8 cellular contexts compared by ENCODE assay signal in genomic region chr19:42606660-42607351, GRCh38. TPM values are rescaled to one million over a fixed set of nuclear protein-coding genes. Genes with fewer than 3 reads are reported as not detected.
DNase-seq lines count a peak whose midpoint lies in the region; ATAC-seq, FAIRE-seq and TF ChIP-seq lines count a peak whose summit lies in the region.

No MANE protein-coding gene starts in this region.

- TF ChIP-seq EP300 in GM12878 (IDR thresholded peaks at IDR 0.05; ENCODE audit: borderline replicate concordance in 1 of 2, control insufficient read depth in 1 of 2, low read depth in 2 of 2, low read length in 2 of 2), result no peak

- peak; percentile 52 for TF ChIP-seq RAD21 in GM12878 (IDR thresholded peaks at IDR 0.05; ENCODE audit: insufficient read depth, low read depth, low read length)

- H3K4me3 ChIP-seq in GM12878 (no peak overlapping the region), kidney (ENCODE audit: low read length in 2 of 2) (no peak overlapping the region)

- no peak overlapping the region for H2AFZ ChIP-seq in GM12878 (ENCODE audit: control insufficient read depth, low read depth, low read length)

- POLR2A ChIA-PET in GM12878 (lab: Charles Lee), result no interaction called here

- RAD21 ChIA-PET in GM12878 (lab: Charles Lee; ENCODE audit: unreplicated experiment), result no interaction called here

- H3K27ac ChIP-seq in GM12878 (ENCODE audit: control insufficient read depth, insufficient read depth) (no peak overlapping the region), kidney (ENCODE audit: low read depth in 2 of 2, low read length in 2 of 2) (no peak overlapping the region)

- FAIRE-seq in GM12878 (lab: Jason Lieb, UNC) (no peak), kidney (lab: Jason Lieb, UNC) (no peak)

- peak; percentile 80 for ATAC-seq in GM12878
- ATAC-seq in GM18867 (IDR thresholded peaks at IDR 0.05; ENCODE audit: unreplicated experiment), result no peak

- H3K9me3 ChIP-seq in GM12878 (replicated peaks; ENCODE audit: control insufficient read depth, insufficient read depth, low read length) (no peaks in the 10 kb centered on the region), kidney (ENCODE audit: control insufficient read depth in 1 of 2, low read length in 2 of 2) (no peaks in the 10 kb centered on the region)

- 15% methylated on average over 14 of the region's 14 CpGs for WGBS in GM12878 (ENCODE audit: insufficient coverage, insufficient replicate concordance, low lambda C conversion rate, missing lambda C conversion rate)

- H3K36me3 ChIP-seq in GM12878 (ENCODE audit: control insufficient read depth in 2 of 2, insufficient read depth in 2 of 2, low read length in 1 of 2), result no peaks in the 10 kb centered on the region
- H3K36me3 ChIP-seq in kidney (ENCODE audit: control insufficient read depth in 1 of 2, insufficient read depth in 2 of 2, low read length in 2 of 2), result no peaks in the 10 kb centered on the region

- intact Hi-C loops in GM12878 (cut with micrococcal nuclease; ENCODE audit: unreplicated experiment), result no loop called here
- intact Hi-C loops in kidney (cut with DNase I), result no loop called here

- TF ChIP-seq CTCF in LNCAP (IDR thresholded peaks at IDR 0.05) (peak; percentile 66), GM12878 (IDR thresholded peaks at IDR 0.05 in 2 of 3, conservative IDR thresholded peaks at IDR 0.05 in 1 of 3; ENCODE audit: control insufficient read depth in 2 of 3, extremely low read depth in 1 of 3, insufficient read depth in 1 of 3, low read depth in 3 of 3, low read length in 3 of 3) (peak; percentile 69 to 86 (median 82)), kidney (IDR thresholded peaks at IDR 0.05; ENCODE audit: borderline replicate concordance, extremely low read depth, insufficient read depth) (peak; percentile 43)

- in situ Hi-C loops in GM12878 (cut with MboI), result no loop called here

- SMC1A ChIA-PET in GM12878 (lab: Charles Lee; ENCODE audit: uncharacterized antibody, unreplicated experiment), result no interaction called here

- no peak for TF ChIP-seq POLR2A in GM12878 (IDR thresholded peaks at IDR 0.05; ENCODE audit: low read depth, low read length)

- H3K9ac ChIP-seq in GM12878 (ENCODE audit: control insufficient read depth, insufficient read depth, low read length) (no peak overlapping the region), kidney (ENCODE audit: low read length in 2 of 2) (no peak overlapping the region)

- H3K79me2 ChIP-seq in GM12878 (ENCODE audit: control insufficient read depth, insufficient read depth, low read length), result no peaks in the 10 kb centered on the region

- no peaks in the 10 kb centered on the region for H4K20me1 ChIP-seq in GM12878 (ENCODE audit: control insufficient read depth, insufficient read depth)

- no peaks in the 10 kb centered on the region for H3K27me3 ChIP-seq in GM12878 (replicated peaks in 1 of 2; ENCODE audit: control insufficient read depth in 2 of 2, insufficient read depth in 2 of 2, low read length in 1 of 2)

- CTCF ChIA-PET in GM12878 (lab: Yijun Ruan, JAX), result interaction anchor here (0.6 to 1.9 kb wide), 5 partner anchors 11 to 166 kb away, joined by 3 to 5 read pairs (median 3); no protein-coding TSS in a partner anchor

- BruUV-seq in GM12878 (replicated peaks; lab: Mats Ljungman, UMichigan), result no TSS peak

- DNase-seq in ELR (ENCODE audit: low read depth), result peak; percentile 72
- DNase-seq in SW480 (ENCODE audit: low spot score), result peak; percentile 68
- no peak for DNase-seq in GM12878 (ENCODE audit: low read depth, low spot score)
- DNase-seq in kidney, result peak; percentile 25
- peak; percentile 48 for DNase-seq in stimulated activated CD8-positive, alpha-beta memory T cell treated with anti-CD3 and anti-CD28 coated beads, Interleukin-15, amount 100 ng/mL, for 24 hours (ENCODE audit: low read depth)
- DNase-seq in KG1 (lab: John Stamatoyannopoulos, UW), result no peak

- H3K4me1 ChIP-seq in GM12878 (ENCODE audit: control insufficient read depth, insufficient read depth, low read length) (no peaks in the 10 kb centered on the region), kidney (ENCODE audit: control insufficient read depth in 1 of 2, insufficient read depth in 1 of 2, low read depth in 1 of 2, low read length in 2 of 2) (no peaks in the 10 kb centered on the region)

- no peak overlapping the region for H3K4me2 ChIP-seq in GM12878 (ENCODE audit: control insufficient read depth, insufficient read depth)

TF ChIP-seq in GM12878, 131 proteins besides CTCF, POLR2A, EP300 and RAD21:
- TF ChIP-seq USF2 (IDR thresholded peaks at IDR 0.05; ENCODE audit: borderline replicate concordance, low read depth, low read length) (no peak), SMC3 (IDR thresholded peaks at IDR 0.05; ENCODE audit: borderline replicate concordance, low read length) (peak; percentile 15; the same call in 1 of the 2 replicates)

RNA-seq across cellular contexts. Expression of gene CEACAM8, which starts 12.1 kb away (rescaled TPM):
- total RNA-seq in GM12878 (2013; cell fraction: nucleolus; rRNA removed), result not detected in 2 replicates
- not detected in 2 replicates for total RNA-seq in GM12878 (2014; rRNA removed)
- total RNA-seq in GM12878 (2014; rRNA removed; fragmentation: Illumina TruSeq; extraction: Trizol), result not detected in 2 replicates
- not detected in 2 replicates for total RNA-seq in GM12878 (2021)
- polyA plus RNA-seq in GM12878 (2011; ENCODE audit: low read depth), result not detected
- not detected in 2 replicates for polyA plus RNA-seq in GM12878 (2011; rRNA removed)
- not detected in 2 replicates for polyA plus RNA-seq in GM12878 (2011; cell fraction: cytosol; rRNA removed)
- not detected in 2 replicates for polyA plus RNA-seq in GM12878 (2011; cell fraction: nucleus; rRNA removed)
- not detected in 2 replicates for polyA plus RNA-seq in GM12878 (2012)
- polyA plus RNA-seq in GM12878 (2014; fragmentation: Illumina TruSeq; extraction: Trizol), result not detected in 2 replicates
- polyA plus RNA-seq in GM12878 (2014; fragmentation: Nextera tagmentation; extraction: Ambion mirVana), result under 1 TPM in 1 of 2 experiments, not detected in 1; 0.06 TPM
- not detected in 2 replicates for polyA plus RNA-seq in GM12878 (2014; rRNA removed)
- polyA plus RNA-seq in GM12878 (2016; fragmentation: Nextera tagmentation; extraction: Ambion mirVana), result not detected
- not detected in 2 replicates for polyA minus RNA-seq in GM12878 (2011; rRNA and poly(A)+ RNA removed)
- not detected in 2 replicates for polyA minus RNA-seq in GM12878 (2011; cell fraction: cytosol; rRNA and poly(A)+ RNA removed)
- not detected in 2 replicates for polyA minus RNA-seq in GM12878 (2011; cell fraction: nucleus; rRNA and poly(A)+ RNA removed)
- total RNA-seq in kidney, result not detected
- not detected for polyA plus RNA-seq in kidney (ENCODE audit: insufficient read depth, low read depth, low replicate concordance)

Comparison
In these comparisons a context has a peak if more than half of its experiments do, and no peak if none do; other contexts are left out.
1. DNase-seq: peak in ELR (single experiment), SW480 (single experiment), kidney (single experiment) and stimulated activated CD8-positive, alpha-beta memory T cell treated with anti-CD3 and anti-CD28 coated beads, Interleukin-15, amount 100 ng/mL, for 24 hours (single experiment); none in GM12878 (single experiment) and KG1 (single experiment).
2. Peak in every context shown above with its lines, with median percentiles within 50 percentile points of each other: CTCF ChIP-seq.